ENCODE assay signal across 8 cellular contexts in the genomic region with DNA sequence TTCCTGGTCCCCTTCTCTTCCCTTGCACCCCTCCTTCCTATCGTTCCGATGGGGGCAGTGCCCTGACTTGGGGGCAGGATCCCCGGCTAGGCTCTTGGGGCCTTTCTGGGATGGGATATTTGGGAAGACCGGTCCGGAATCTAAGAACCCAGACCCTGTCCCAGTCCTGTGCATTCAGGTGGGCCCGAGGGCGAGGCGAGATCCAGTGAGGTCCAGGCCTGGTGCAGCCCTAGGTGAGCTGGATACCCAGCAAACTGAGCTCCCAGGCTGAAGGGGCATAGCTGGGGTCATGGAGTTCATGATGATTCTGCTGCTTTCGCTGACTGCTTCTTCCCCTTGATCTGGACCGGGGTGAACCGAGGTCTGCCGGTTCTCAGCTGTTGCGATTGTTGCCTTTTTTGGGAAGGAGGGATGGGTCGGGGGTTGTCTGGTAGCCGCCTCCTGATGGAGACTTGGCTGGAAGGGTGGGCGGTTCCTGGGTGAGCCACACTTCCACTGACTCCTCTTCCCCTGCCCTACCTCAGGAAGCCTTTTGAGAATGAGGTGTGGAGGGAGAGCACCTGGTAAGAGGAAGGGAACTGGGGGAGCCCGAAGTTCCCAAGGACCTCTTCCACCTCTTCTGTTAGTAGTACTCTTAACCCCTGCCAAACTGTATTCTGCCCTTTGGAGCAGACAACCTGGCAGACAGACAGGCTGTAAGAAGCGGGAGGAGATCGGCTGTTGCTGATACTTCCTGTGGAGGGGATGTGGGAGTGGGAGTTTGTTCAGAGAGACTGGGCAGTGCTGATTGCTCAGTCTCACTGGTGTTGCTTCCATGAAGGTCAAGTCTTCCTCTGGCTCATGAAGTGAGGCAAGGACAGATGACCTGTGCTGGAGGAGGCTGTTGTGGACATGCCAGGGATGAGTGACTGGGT. TPM values are rescaled to one million over a fixed set of nuclear protein-coding genes. Genes with fewer than 3 reads are reported as not detected.
DNase-seq lines count a peak whose midpoint lies in the region; ATAC-seq, FAIRE-seq and TF ChIP-seq lines count a peak whose summit lies in the region.

No MANE protein-coding gene starts in this region.

- DNase-seq in EL (peak; percentile 41), amniotic epithelial cell (ENCODE audit: low read depth) (peak; percentile 71), kidney (peak; percentile 65), A172 (ENCODE audit: low spot score) (no peak), epidermal melanocyte (ENCODE audit: insufficient read length, low spot score) (no peak), NCI-H774 (lab: John Stamatoyannopoulos, UW) (no peak)
- DNase-seq in stimulated activated naive CD8-positive, alpha-beta T cell treated with anti-CD3 and anti-CD28 coated beads, Interleukin-15, amount 100 ng/mL, for 72 hours, result peak in 1 of 2 donors; percentile 20

- peak overlapping the region; percentile 17 to 95 for H3K9ac ChIP-seq in kidney (ENCODE audit: low read length in 2 of 2)

- peak overlapping the region; percentile 82 to 96 for H3K4me3 ChIP-seq in kidney (ENCODE audit: low read length in 2 of 2)

- H3K4me3 Mint-ChIP-seq in IgD-negative memory B cell, result peak overlapping the region; percentile 91 to 97 (median 95)
- H3K4me3 Mint-ChIP-seq in stimulated activated naive CD8-positive, alpha-beta T cell treated with anti-CD3 and anti-CD28 coated beads, Interleukin-15, amount 100 ng/mL, for 72 hours, result peak overlapping the region; percentile 96 to 99

- peaks cover 8 to 9% of the 10 kb centered on the region in 2 donors for H3K36me3 ChIP-seq in kidney (ENCODE audit: control insufficient read depth in 1 of 2, insufficient read depth in 2 of 2, low read length in 2 of 2)

- peak overlapping the region; percentile 88 to 89 for H3K27ac ChIP-seq in kidney (ENCODE audit: low read depth in 2 of 2, low read length in 2 of 2)

- ATAC-seq in stimulated activated naive CD8-positive, alpha-beta T cell treated with anti-CD3 and anti-CD28 coated beads, Interleukin-15, amount 100 ng/mL, for 72 hours, result no peak

- intact Hi-C loops in kidney (cut with DNase I), result no loop called here

- H3K9me3 Mint-ChIP-seq in IgD-negative memory B cell, result no peaks in the 10 kb centered on the region
- H3K9me3 Mint-ChIP-seq in stimulated activated naive CD8-positive, alpha-beta T cell treated with anti-CD3 and anti-CD28 coated beads, Interleukin-15, amount 100 ng/mL, for 72 hours, result no peaks in the 10 kb centered on the region

- TF ChIP-seq CTCF in kidney (IDR thresholded peaks at IDR 0.05; ENCODE audit: borderline replicate concordance, extremely low read depth, insufficient read depth), result no peak

- peaks cover 15 to 20% of the 10 kb centered on the region in 2 donors for H3K4me1 ChIP-seq in kidney (ENCODE audit: control insufficient read depth in 1 of 2, insufficient read depth in 1 of 2, low read depth in 1 of 2, low read length in 2 of 2)

- peaks cover 3% of the 10 kb centered on the region for H3K36me3 Mint-ChIP-seq in IgD-negative memory B cell

- no peaks in the 10 kb centered on the region for H3K9me3 ChIP-seq in kidney (ENCODE audit: control insufficient read depth in 1 of 2, low read length in 2 of 2)

- FAIRE-seq in kidney (lab: Jason Lieb, UNC), result no peak

- H3K27ac Mint-ChIP-seq in IgD-negative memory B cell, result peak overlapping the region; percentile 83 to 97 (median 84)
- peak overlapping the region; percentile 96 to 97 for H3K27ac Mint-ChIP-seq in stimulated activated naive CD8-positive, alpha-beta T cell treated with anti-CD3 and anti-CD28 coated beads, Interleukin-15, amount 100 ng/mL, for 72 hours

- H3K4me1 Mint-ChIP-seq in IgD-negative memory B cell, result peaks cover 27 to 46% (median 34%) of the 10 kb centered on the region in 3 donors
- peaks cover 70% of the 10 kb centered on the region for H3K4me1 Mint-ChIP-seq in stimulated activated naive CD8-positive, alpha-beta T cell treated with anti-CD3 and anti-CD28 coated beads, Interleukin-15, amount 100 ng/mL, for 72 hours

- H3K27me3 Mint-ChIP-seq in IgD-negative memory B cell, result no peaks in the 10 kb centered on the region
- H3K27me3 Mint-ChIP-seq in stimulated activated naive CD8-positive, alpha-beta T cell treated with anti-CD3 and anti-CD28 coated beads, Interleukin-15, amount 100 ng/mL, for 72 hours, result no peaks in the 10 kb centered on the region

RNA-seq across cellular contexts. Expression of a gene that starts 1.0 kb away (rescaled TPM):
- 26.2 TPM for polyA plus RNA-seq in IgD-negative memory B cell
- total RNA-seq in kidney, result 37.4 TPM
- 18.5 TPM for polyA plus RNA-seq in kidney (ENCODE audit: insufficient read depth, low read depth, low replicate concordance)
- 62.5 and 71.4 TPM in 2 replicates for total RNA-seq in A172 (2014; rRNA removed; shearing (Covaris generic))

RNA-seq across cellular contexts. Expression of a gene that starts 1.2 kb away (rescaled TPM):
- 11.4 TPM for polyA plus RNA-seq in IgD-negative memory B cell
- 5.1 TPM for total RNA-seq in kidney
- 17.0 TPM for polyA plus RNA-seq in kidney (ENCODE audit: insufficient read depth, low read depth, low replicate concordance)
- total RNA-seq in A172 (2014; rRNA removed; shearing (Covaris generic)), result 15.5 and 19.5 TPM in 2 replicates

RNA-seq across cellular contexts. Expression of a gene that starts 37.8 kb away (rescaled TPM):
- polyA plus RNA-seq in IgD-negative memory B cell, result 1.0 TPM
- total RNA-seq in kidney, result 59.0 TPM
- 122 TPM for polyA plus RNA-seq in kidney (ENCODE audit: insufficient read depth, low read depth, low replicate concordance)
- not detected in 2 replicates for total RNA-seq in A172 (2014; rRNA removed; shearing (Covaris generic))

RNA-seq across cellular contexts. Expression of a gene that starts 53.3 kb away (rescaled TPM):
- polyA plus RNA-seq in IgD-negative memory B cell (65.2 TPM), kidney (ENCODE audit: insufficient read depth, low read depth, low replicate concordance) (56.8 TPM)
- total RNA-seq in kidney, result 42.0 TPM
- total RNA-seq in A172 (2014; rRNA removed; shearing (Covaris generic)), result 28.0 and 36.4 TPM in 2 replicates

Comparison
In these comparisons a context has a peak if more than half of its experiments do, and no peak if none do; other contexts are left out.
1. DNase-seq: peak in EL (single experiment), amniotic epithelial cell (single experiment) and kidney (single experiment); none in A172 (single experiment), epidermal melanocyte (single experiment) and NCI-H774 (single experiment).
2. RNA of a gene that starts 37.8 kb away (total RNA-seq): 59.0 TPM in kidney (single experiment); not detected in A172; every median in the first group is over 10 times any median in the second.